15 cellular contexts compared by ENCODE assay signal in the genomic region with DNA sequence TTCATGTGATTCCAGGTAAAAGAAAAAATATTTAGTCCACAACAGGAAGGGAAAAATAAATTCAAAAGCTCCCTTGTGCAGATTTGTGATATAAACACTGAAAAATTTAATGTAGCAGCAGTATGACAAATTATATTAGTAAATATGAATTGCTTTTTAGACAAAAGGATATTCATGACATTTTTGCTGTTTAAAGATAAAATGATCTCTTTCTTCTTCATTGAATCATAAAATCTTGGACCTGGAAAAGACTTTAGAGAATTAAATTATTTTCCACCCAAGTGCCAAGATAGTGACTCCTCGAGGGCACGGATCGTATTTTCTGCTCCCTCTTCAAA.
A peak's percentile ranks its signal among the peaks of the same experiment; 100 is the strongest.
DNase-seq lines count a peak whose midpoint lies in the region; ATAC-seq and TF ChIP-seq lines count a peak whose summit lies in the region.
"Had no signal": no experiment of that assay in that cellular context is flagged by ENCODE, and none has a peak within 500 bp of the region (broad histone marks: within the 10 kb centered on the region; RNA-seq: fewer than 3 reads in every experiment).

No MANE protein-coding gene starts in this region.

- H3K36me3 Mint-ChIP-seq in mesothelial cell of epicardium = peaks cover 12% of the 10 kb centered on the region
- peaks cover 2% of the 10 kb centered on the region for H3K36me3 Mint-ChIP-seq in activated CD8-positive, alpha-beta T cell treated with anti-CD3 and anti-CD28 coated beads for 36 hours (ENCODE audit: low read depth)

- no peaks in the 10 kb centered on the region for H3K27me3 Mint-ChIP-seq in mesothelial cell of epicardium (ENCODE audit: low read depth)
- H3K27me3 Mint-ChIP-seq in activated CD8-positive, alpha-beta T cell treated with anti-CD3 and anti-CD28 coated beads for 36 hours = no peaks in the 10 kb centered on the region
- H3K27me3 Mint-ChIP-seq: activated naive CD8-positive, alpha-beta T cell treated with anti-CD3 and anti-CD28 coated beads, Interleukin-2, amount 10 ng/mL, durations not matched to agents 7 days and 5 days; naive thymus-derived CD4-positive, alpha-beta T cell had no signal

- peak overlapping the region; percentile 100 for H3K27ac ChIP-seq in Panc1 (ENCODE audit: low read length)

- H3K36me3 ChIP-seq in Panc1 (ENCODE audit: control insufficient read depth, insufficient read depth, low read length) = peaks cover 1% of the 10 kb centered on the region; the same call in 1 of the 2 replicates
- H3K36me3 ChIP-seq: tibial nerve had no signal

- H3K4me1 ChIP-seq in Panc1 (ENCODE audit: control insufficient read depth, insufficient read depth, low read length) = peaks cover 97% of the 10 kb centered on the region

- CTCF ChIA-PET in Panc1 (lab: Charles Lee) = no interaction called here
- CTCF ChIA-PET in activated CD8-positive, alpha-beta T cell treated with anti-CD3 and anti-CD28 coated beads for 36 hours (lab: Charles Lee) = interaction anchor here (1.5 kb wide), 1 partner anchor 26 kb away, joined by 3 read pairs; no protein-coding TSS in a partner anchor

- POLR2A ChIA-PET in Panc1 (lab: Charles Lee) = interaction anchor here (0.6 kb wide), 2 partner anchors 12 to 50 kb away, joined by 3 read pairs; no protein-coding TSS in a partner anchor
- POLR2A ChIA-PET in activated CD8-positive, alpha-beta T cell treated with anti-CD3 and anti-CD28 coated beads for 36 hours (lab: Charles Lee) = no interaction called here

- peaks cover 7% of the 10 kb centered on the region for H3K9me3 Mint-ChIP-seq in mesothelial cell of epicardium
- H3K9me3 Mint-ChIP-seq in activated CD8-positive, alpha-beta T cell treated with anti-CD3 and anti-CD28 coated beads for 36 hours = no peaks in the 10 kb centered on the region
- H3K9me3 Mint-ChIP-seq: activated naive CD8-positive, alpha-beta T cell treated with anti-CD3 and anti-CD28 coated beads, Interleukin-2, amount 10 ng/mL, durations not matched to agents 7 days and 5 days; naive thymus-derived CD4-positive, alpha-beta T cell had no signal

- peak overlapping the region; percentile 44 for H3K27ac Mint-ChIP-seq in mesothelial cell of epicardium
- no peak overlapping the region for H3K27ac Mint-ChIP-seq in activated CD8-positive, alpha-beta T cell treated with anti-CD3 and anti-CD28 coated beads for 36 hours
- H3K27ac Mint-ChIP-seq: activated naive CD8-positive, alpha-beta T cell treated with anti-CD3 and anti-CD28 coated beads, Interleukin-2, amount 10 ng/mL, durations not matched to agents 7 days and 5 days; activated T-cell treated with anti-CD3 and anti-CD28 coated beads, Interleukin-2, amount 50 U/mL, for 72 hours; naive thymus-derived CD4-positive, alpha-beta T cell had no signal

- no peak overlapping the region for H3K4me3 ChIP-seq in Panc1 (ENCODE audit: low read depth in 2 of 2, low read length in 2 of 2)

- ATAC-seq in Panc1 (no peak), HG03175 (IDR thresholded peaks at IDR 0.05; ENCODE audit: unreplicated experiment) (no peak)
- ATAC-seq in activated CD8-positive, alpha-beta T cell treated with anti-CD3 and anti-CD28 coated beads for 36 hours = no peak
- ATAC-seq: activated T-cell treated with anti-CD3 and anti-CD28 coated beads, Interleukin-2, amount 50 U/mL, for 72 hours; naive thymus-derived CD4-positive, alpha-beta T cell had no signal

- H3K27me3 ChIP-seq in Panc1 (ENCODE audit: control insufficient read depth, insufficient read depth, low read length) = no peaks in the 10 kb centered on the region
- H3K27me3 ChIP-seq: tibial nerve had no signal

- TF ChIP-seq CTCF in Panc1 (IDR thresholded peaks at IDR 0.05) = no peak
- no peak for TF ChIP-seq CTCF in mesothelial cell of epicardium (IDR thresholded peaks at IDR 0.05; ENCODE audit: unreplicated experiment)
- no peak for TF ChIP-seq CTCF in activated CD8-positive, alpha-beta T cell treated with anti-CD3 and anti-CD28 coated beads for 36 hours (IDR thresholded peaks at IDR 0.05)

- BruUV-seq in Panc1 (replicated peaks; lab: Mats Ljungman, UMichigan) = TSS peak; percentile 96

- H3K9me3 ChIP-seq in Panc1 (ENCODE audit: control insufficient read depth, insufficient read depth, low read depth, low read length) = no peaks in the 10 kb centered on the region
- H3K9me3 ChIP-seq: tibial nerve had no signal

- in situ Hi-C loops in Panc1 (cut with HindIII; ENCODE audit: low pct_unique_long_range_greater_than_20kb, low sequenced_read_pairs) = no loop called here

- intact Hi-C loops in Panc1 (cut with micrococcal nuclease; ENCODE audit: unreplicated experiment) = no loop called here
- intact Hi-C loops in activated CD8-positive, alpha-beta T cell treated with anti-CD3 and anti-CD28 coated beads for 36 hours (cut with micrococcal nuclease) = no loop called here

- peaks cover 34% of the 10 kb centered on the region for H3K4me1 Mint-ChIP-seq in mesothelial cell of epicardium
- H3K4me1 Mint-ChIP-seq in activated CD8-positive, alpha-beta T cell treated with anti-CD3 and anti-CD28 coated beads for 36 hours (ENCODE audit: low read depth) = peaks cover 9% of the 10 kb centered on the region
- H3K4me1 Mint-ChIP-seq: activated naive CD8-positive, alpha-beta T cell treated with anti-CD3 and anti-CD28 coated beads, Interleukin-2, amount 10 ng/mL, durations not matched to agents 7 days and 5 days had no signal

- H3K4me3 Mint-ChIP-seq in mesothelial cell of epicardium = no peak overlapping the region
- no peak overlapping the region for H3K4me3 Mint-ChIP-seq in activated CD8-positive, alpha-beta T cell treated with anti-CD3 and anti-CD28 coated beads for 36 hours
- H3K4me3 Mint-ChIP-seq: activated naive CD8-positive, alpha-beta T cell treated with anti-CD3 and anti-CD28 coated beads, Interleukin-2, amount 10 ng/mL, durations not matched to agents 7 days and 5 days; activated T-cell treated with anti-CD3 and anti-CD28 coated beads, Interleukin-2, amount 50 U/mL, for 72 hours; naive thymus-derived CD4-positive, alpha-beta T cell had no signal

- DNase-seq in Panc1 (ENCODE audit: low read depth, low spot score) = no peak
- peak; percentile 66 for DNase-seq in dedifferentiated amniotic fluid mesenchymal stem cell (ENCODE audit: extremely low spot score)
- DNase-seq in mesothelial cell of epicardium (ENCODE audit: low spot score in 2 of 2, unreplicated experiment in 2 of 2) = no peak
- DNase-seq in stromal cell of bone marrow (ENCODE audit: low read depth) = peak; percentile 65
- DNase-seq in activated CD8-positive, alpha-beta T cell treated with anti-CD3 and anti-CD28 coated beads for 36 hours = no peak
- DNase-seq in NCI-H1417 treated with DMSO at 0.1 percent for 48 hours (lab: John Stamatoyannopoulos, UW) = no peak
- no peak for DNase-seq in LoVo (ENCODE audit: low spot score)
- DNase-seq: activated naive CD8-positive, alpha-beta T cell treated with anti-CD3 and anti-CD28 coated beads, Interleukin-2, amount 10 ng/mL, durations not matched to agents 7 days and 5 days; activated T-cell treated with anti-CD3 and anti-CD28 coated beads, Interleukin-2, amount 50 U/mL, for 72 hours; naive thymus-derived CD4-positive, alpha-beta T cell; NCI-H1694 treated with DMSO at 0.1 percent for 48 hours; stimulated activated CD4-positive, alpha-beta T cell treated with anti-CD3 and anti-CD28 coated beads, Interleukin-2, amount 100 ng/mL, for 48 hours; stimulated activated CD8-positive, alpha-beta memory T cell treated with anti-CD3 and anti-CD28 coated beads, Interleukin-4, amount 100 ng/mL, for 48 hours had no signal

Comparison
In these comparisons a context has a peak if more than half of its experiments do, and no peak if none do; other contexts are left out.
1. DNase-seq: peak in dedifferentiated amniotic fluid mesenchymal stem cell (single experiment) and stromal cell of bone marrow (single experiment); none in Panc1 (single experiment), mesothelial cell of epicardium (0 of 2), activated CD8-positive, alpha-beta T cell treated with anti-CD3 and anti-CD28 coated beads for 36 hours (single experiment), NCI-H1417 treated with DMSO at 0.1 percent for 48 hours (single experiment) and LoVo (single experiment).